ENCODE assay signal across 8 cellular contexts in genomic region chr15:85691350-85692240, GRCh38.
DNase-seq lines count a peak whose midpoint lies in the region; ATAC-seq and TF ChIP-seq lines count a peak whose summit lies in the region.

No MANE protein-coding gene starts in this region.

- H3K36me3 ChIP-seq in psoas muscle (ENCODE audit: insufficient read depth in 1 of 2, low read depth in 1 of 2): peaks cover 4 to 83% of the 10 kb centered on the region in 2 donors

- peaks cover 69% of the 10 kb centered on the region for H3K4me1 Mint-ChIP-seq in activated CD4-positive, alpha-beta T cell treated with anti-CD3 and anti-CD28 coated beads, Interleukin-2, amount 10 ng/mL, durations not matched to agents 24 days and 14 days
- H3K4me1 Mint-ChIP-seq in activated T-cell treated with anti-CD3 and anti-CD28 coated beads, Interleukin-2, amount 50 U/mL, for 72 hours (ENCODE audit: low read depth): peaks cover 78% of the 10 kb centered on the region

- no peaks in the 10 kb centered on the region for H3K27me3 ChIP-seq in psoas muscle (ENCODE audit: insufficient read depth in 3 of 3, low read length in 2 of 3)

- peak; percentile 81 for DNase-seq in activated CD4-positive, alpha-beta T cell treated with anti-CD3 and anti-CD28 coated beads, Interleukin-2, amount 10 ng/mL, durations not matched to agents 24 days and 14 days
- no peak for DNase-seq in activated CD4-positive, alpha-beta T cell treated with anti-CD3 and anti-CD28 coated beads, Interleukin-2, amount 50 U/mL, for 4 hours
- DNase-seq in activated T-cell treated with anti-CD3 and anti-CD28 coated beads, Interleukin-2, amount 50 U/mL, for 72 hours: peak; percentile 58 to 59
- DNase-seq in psoas muscle (no peak), HPDE6-E6E7 (ENCODE audit: extremely low spot score) (no peak), NCI-H1436 treated with DMSO at 0.1 percent for 48 hours (lab: John Stamatoyannopoulos, UW) (no peak), GM10266 (ENCODE audit: extremely low spot score) (no peak)

- peak overlapping the region; percentile 93 for H3K4me3 Mint-ChIP-seq in activated CD4-positive, alpha-beta T cell treated with anti-CD3 and anti-CD28 coated beads, Interleukin-2, amount 10 ng/mL, durations not matched to agents 24 days and 14 days
- H3K4me3 Mint-ChIP-seq in activated T-cell treated with anti-CD3 and anti-CD28 coated beads, Interleukin-2, amount 50 U/mL, for 72 hours: peak overlapping the region; percentile 86 to 89

- peak overlapping the region; percentile 99 for H3K27ac Mint-ChIP-seq in activated CD4-positive, alpha-beta T cell treated with anti-CD3 and anti-CD28 coated beads, Interleukin-2, amount 10 ng/mL, durations not matched to agents 24 days and 14 days
- H3K27ac Mint-ChIP-seq in activated T-cell treated with anti-CD3 and anti-CD28 coated beads, Interleukin-2, amount 50 U/mL, for 72 hours: peak overlapping the region; percentile 100

- peak; percentile 37 for ATAC-seq in HG02938 (IDR thresholded peaks at IDR 0.05; ENCODE audit: unreplicated experiment)
- ATAC-seq in activated T-cell treated with anti-CD3 and anti-CD28 coated beads, Interleukin-2, amount 50 U/mL, for 72 hours (replicated peaks in 1 of 2): peak; percentile 52 to 64
- no peak for ATAC-seq in psoas muscle

- no peaks in the 10 kb centered on the region for H3K9me3 Mint-ChIP-seq in activated CD4-positive, alpha-beta T cell treated with anti-CD3 and anti-CD28 coated beads, Interleukin-2, amount 10 ng/mL, durations not matched to agents 24 days and 14 days
- no peaks in the 10 kb centered on the region for H3K9me3 Mint-ChIP-seq in activated T-cell treated with anti-CD3 and anti-CD28 coated beads, Interleukin-2, amount 50 U/mL, for 72 hours

- peaks cover 6% of the 10 kb centered on the region for H3K4me1 ChIP-seq in psoas muscle

- no peak overlapping the region for H3K4me3 ChIP-seq in psoas muscle

- H3K36me3 Mint-ChIP-seq in activated CD4-positive, alpha-beta T cell treated with anti-CD3 and anti-CD28 coated beads, Interleukin-2, amount 10 ng/mL, durations not matched to agents 24 days and 14 days (ENCODE audit: low read depth): peaks cover 40% of the 10 kb centered on the region
- peaks cover 7 to 14% of the 10 kb centered on the region in 2 donors for H3K36me3 Mint-ChIP-seq in activated T-cell treated with anti-CD3 and anti-CD28 coated beads, Interleukin-2, amount 50 U/mL, for 72 hours (ENCODE audit: insufficient read depth in 2 of 2)

- intact Hi-C loops in activated CD4-positive, alpha-beta T cell treated with anti-CD3 and anti-CD28 coated beads, Interleukin-2, amount 10 ng/mL, durations not matched to agents 24 days and 14 days (cut with micrococcal nuclease): loop anchor here (2.0 to 10.0 kb wide), 2 partner anchors 65 to 307 kb away; partner anchors contain the start of gene AKAP13
- intact Hi-C loops in psoas muscle (cut with DNase I): no loop called here

- peak overlapping the region; percentile 40 for H3K27ac ChIP-seq in psoas muscle

- no peak for TF ChIP-seq CTCF in psoas muscle (IDR thresholded peaks at IDR 0.05)
- TF ChIP-seq CTCF in GM10266 (IDR thresholded peaks at IDR 0.05; ENCODE audit: control insufficient read depth, insufficient read depth, low read depth, missing control alignments): no peak

- no peaks in the 10 kb centered on the region for H3K9me3 ChIP-seq in psoas muscle

- WGBS in psoas muscle, 3 donors: 68 to 80% (median 73%) methylated on average over 6 of the region's 6 CpGs

- no peaks in the 10 kb centered on the region for H3K27me3 Mint-ChIP-seq in activated CD4-positive, alpha-beta T cell treated with anti-CD3 and anti-CD28 coated beads, Interleukin-2, amount 10 ng/mL, durations not matched to agents 24 days and 14 days
- no peaks in the 10 kb centered on the region for H3K27me3 Mint-ChIP-seq in activated T-cell treated with anti-CD3 and anti-CD28 coated beads, Interleukin-2, amount 50 U/mL, for 72 hours (ENCODE audit: low read depth)

Comparison
In these comparisons a context has a peak if more than half of its experiments do, and no peak if none do; other contexts are left out.
1. DNase-seq: peak in activated CD4-positive, alpha-beta T cell treated with anti-CD3 and anti-CD28 coated beads, Interleukin-2, amount 10 ng/mL, durations not matched to agents 24 days and 14 days (single experiment) and activated T-cell treated with anti-CD3 and anti-CD28 coated beads, Interleukin-2, amount 50 U/mL, for 72 hours (2 of 2); none in activated CD4-positive, alpha-beta T cell treated with anti-CD3 and anti-CD28 coated beads, Interleukin-2, amount 50 U/mL, for 4 hours (0 of 2), psoas muscle (0 of 2), HPDE6-E6E7 (single experiment), NCI-H1436 treated with DMSO at 0.1 percent for 48 hours (single experiment) and GM10266 (single experiment).
2. ATAC-seq: peak in HG02938 (single experiment) and activated T-cell treated with anti-CD3 and anti-CD28 coated beads, Interleukin-2, amount 50 U/mL, for 72 hours (2 of 2); none in psoas muscle (0 of 4).